Comparison of ENCODE assay signal across 7 cellular contexts in genomic region chr12:52670506-52670905, GRCh38. TPM values are rescaled to one million over a fixed set of nuclear protein-coding genes. Genes with fewer than 3 reads are reported as not detected.
"Had no signal": no experiment of that assay in that cellular context is flagged by ENCODE, and none has a peak within 500 bp of the region (broad histone marks: within the 10 kb centered on the region; RNA-seq: fewer than 3 reads in every experiment).

No MANE protein-coding gene starts in this region.

- H3K4me3 Mint-ChIP-seq: IgD-negative memory B cell had no signal

- H3K27ac Mint-ChIP-seq: IgD-negative memory B cell had no signal

- DNase-seq: IMR-90 had no signal

- H3K27ac ChIP-seq: HL-60 had no signal

- H3K9me3 Mint-ChIP-seq: IgD-negative memory B cell had no signal

- H3K4me3 ChIP-seq: K562 had no signal

- H3K4me1 Mint-ChIP-seq: IgD-negative memory B cell had no signal

- H3K36me3 Mint-ChIP-seq: IgD-negative memory B cell had no signal

RNA-seq across cellular contexts. Expression of gene KRT1, which starts 9.7 kb away (rescaled TPM):
- total RNA-seq: HepG2, HT-29, HT1080, IMR-90 had no signal
- polyA plus RNA-seq: HepG2, IMR-90, K562 had no signal

RNA-seq across cellular contexts. Expression of gene KRT2, which starts 18.5 kb away (rescaled TPM):
- total RNA-seq: HepG2, HT-29, HT1080, IMR-90 had no signal
- polyA plus RNA-seq: HepG2, IgD-negative memory B cell, IMR-90 had no signal

RNA-seq across cellular contexts. Expression of gene KRT77, which starts 32.8 kb away (rescaled TPM):
- total RNA-seq: HepG2, HT-29, HT1080, IMR-90, K562 had no signal
- polyA plus RNA-seq: HepG2, IgD-negative memory B cell, IMR-90, K562 had no signal

RNA-seq across cellular contexts. Expression of gene KRT73, which starts 52.1 kb away (rescaled TPM):
- total RNA-seq: HepG2, HT-29, HT1080, IMR-90 had no signal
- polyA plus RNA-seq: HepG2, IgD-negative memory B cell, IMR-90 had no signal
